In genomic region chr3:44554626-44555592, GRCh38 we compare ENCODE assay signal across 8 cellular contexts. TPM values are rescaled to one million over a fixed set of nuclear protein-coding genes. Genes with fewer than 3 reads are reported as not detected.
DNase-seq lines count a peak whose midpoint lies in the region; ATAC-seq and TF ChIP-seq lines count a peak whose summit lies in the region.

ZKSCAN7 (plus strand) TSS chr3:44555193; CDS start chr3:44557048, 1,855 bp downstream.

- TF ChIP-seq CTCF in right lobe of liver (IDR thresholded peaks at IDR 0.05): peak in 2 of 4 donors; percentile 14 to 18

- H3K4me1 Mint-ChIP-seq in activated CD4-positive, alpha-beta memory T cell treated with anti-CD3 and anti-CD28 coated beads, Interleukin-2, amount 10 ng/mL, durations not matched to agents 7 days and 5 days: peaks cover 10% of the 10 kb centered on the region

- peak within 1 kb of the TSS; percentile 54 for H3K27ac Mint-ChIP-seq in activated CD4-positive, alpha-beta memory T cell treated with anti-CD3 and anti-CD28 coated beads, Interleukin-2, amount 10 ng/mL, durations not matched to agents 7 days and 5 days

- no peaks in the 10 kb centered on the region for H3K27me3 ChIP-seq in MG63
- H3K27me3 ChIP-seq in right lobe of liver: no peaks in the 10 kb centered on the region

- CTCF ChIA-PET in activated CD4-positive, alpha-beta memory T cell treated with anti-CD3 and anti-CD28 coated beads, Interleukin-2, amount 10 ng/mL, durations not matched to agents 7 days and 5 days (lab: Charles Lee): no interaction called here

- no peak within 1 kb of the TSS for H3K4me3 ChIP-seq in MG63
- peak within 1 kb of the TSS; percentile 57 to 82 (median 61) for H3K4me3 ChIP-seq in right lobe of liver

- ATAC-seq in GM19455 (IDR thresholded peaks at IDR 0.05; ENCODE audit: unreplicated experiment) (peak; percentile 80), right lobe of liver (peak; percentile 78 to 89 (median 85)), GM18520 (IDR thresholded peaks at IDR 0.05; ENCODE audit: unreplicated experiment) (no peak)

- H3K9me3 ChIP-seq in MG63 (no peaks in the 10 kb centered on the region), right lobe of liver (no peaks in the 10 kb centered on the region)

- H3K4me3 Mint-ChIP-seq in activated CD4-positive, alpha-beta memory T cell treated with anti-CD3 and anti-CD28 coated beads, Interleukin-2, amount 10 ng/mL, durations not matched to agents 7 days and 5 days: peak within 1 kb of the TSS; percentile 80

- intact Hi-C loops in right lobe of liver (cut with DNase I): no loop called here

- POLR2A ChIA-PET in activated CD4-positive, alpha-beta memory T cell treated with anti-CD3 and anti-CD28 coated beads, Interleukin-2, amount 10 ng/mL, durations not matched to agents 7 days and 5 days (lab: Charles Lee): interaction anchor here (1.3 to 1.6 kb wide), 4 partner anchors 44 to 207 kb away, joined by 3 to 8 read pairs (median 4); partner anchors contain the start of genes KIAA1143, KIF15 and ZNF445

- no peaks in the 10 kb centered on the region for H3K4me1 ChIP-seq in right lobe of liver

- 5% methylated on average over 37 of the region's 68 CpGs for WGBS in right lobe of liver (ENCODE audit: insufficient coverage, low coverage, low lambda C conversion rate, missing lambda C conversion rate)

- H3K9me3 Mint-ChIP-seq in activated CD4-positive, alpha-beta memory T cell treated with anti-CD3 and anti-CD28 coated beads, Interleukin-2, amount 10 ng/mL, durations not matched to agents 7 days and 5 days: peaks cover 22% of the 10 kb centered on the region

- H3K36me3 Mint-ChIP-seq in activated CD4-positive, alpha-beta memory T cell treated with anti-CD3 and anti-CD28 coated beads, Interleukin-2, amount 10 ng/mL, durations not matched to agents 7 days and 5 days (ENCODE audit: low read depth): peaks cover 15% of the 10 kb centered on the region

- H3K27me3 Mint-ChIP-seq in activated CD4-positive, alpha-beta memory T cell treated with anti-CD3 and anti-CD28 coated beads, Interleukin-2, amount 10 ng/mL, durations not matched to agents 7 days and 5 days: no peaks in the 10 kb centered on the region

- H3K36me3 ChIP-seq in MG63 (no peaks in the 10 kb centered on the region), right lobe of liver (no peaks in the 10 kb centered on the region)

- DNase-seq in C1 segment of cervical spinal cord (lab: John Stamatoyannopoulos, UW) (peak in 13 of 14 donors; percentile 7 to 82 (median 51)), MG63 (peak; percentile 2), ecto neural progenitor cell (ENCODE audit: low spot score) (peak; percentile 82), right lobe of liver (peak; percentile 48 to 68 (median 68))
- peak; percentile 45 for DNase-seq in activated CD4-positive, alpha-beta memory T cell treated with anti-CD3 and anti-CD28 coated beads, Interleukin-2, amount 10 ng/mL, durations not matched to agents 7 days and 5 days
- DNase-seq in stimulated activated CD4-positive, alpha-beta T cell treated with anti-CD3 and anti-CD28 coated beads, Interleukin-4, amount 100 ng/mL, for 24 hours: peak; percentile 58

- TF ChIP-seq POLR2A in right lobe of liver (IDR thresholded peaks at IDR 0.05): peak; percentile 11

- peak within 1 kb of the TSS in 1 of 3 donors; percentile 61 for H3K27ac ChIP-seq in right lobe of liver

RNA-seq across cellular contexts. Expression of gene ZKSCAN7, which starts in this region (rescaled TPM):
- total RNA-seq in MG63 (2014; rRNA removed; shearing (Covaris generic); ENCODE audit: low replicate concordance): not detected in 2 replicates
- total RNA-seq in activated CD4-positive, alpha-beta memory T cell treated with anti-CD3 and anti-CD28 coated beads, Interleukin-2, amount 10 ng/mL, durations not matched to agents 7 days and 5 days: under 1 TPM; 0.60 to 0.98 TPM
- total RNA-seq in right lobe of liver: 1 to 10 TPM; 1.2 to 2.5 (median 1.4) TPM

Comparison
In these comparisons a context has a peak if more than half of its experiments do, and no peak if none do; other contexts are left out.
1. Peak in DNase-seq in MG63; RNA of the gene not detected or under 1 TPM.
2. Peak in DNase-seq in activated CD4-positive, alpha-beta memory T cell treated with anti-CD3 and anti-CD28 coated beads, Interleukin-2, amount 10 ng/mL, durations not matched to agents 7 days and 5 days; RNA of the gene not detected or under 1 TPM.
3. DNase-seq: peak in every context shown above with its lines; median percentile 82 in ecto neural progenitor cell; 68 in right lobe of liver; 58 in stimulated activated CD4-positive, alpha-beta T cell treated with anti-CD3 and anti-CD28 coated beads, Interleukin-4, amount 100 ng/mL, for 24 hours; 51 in C1 segment of cervical spinal cord; 45 in activated CD4-positive, alpha-beta memory T cell treated with anti-CD3 and anti-CD28 coated beads, Interleukin-2, amount 10 ng/mL, durations not matched to agents 7 days and 5 days; 2 in MG63.